In the genomic region with DNA sequence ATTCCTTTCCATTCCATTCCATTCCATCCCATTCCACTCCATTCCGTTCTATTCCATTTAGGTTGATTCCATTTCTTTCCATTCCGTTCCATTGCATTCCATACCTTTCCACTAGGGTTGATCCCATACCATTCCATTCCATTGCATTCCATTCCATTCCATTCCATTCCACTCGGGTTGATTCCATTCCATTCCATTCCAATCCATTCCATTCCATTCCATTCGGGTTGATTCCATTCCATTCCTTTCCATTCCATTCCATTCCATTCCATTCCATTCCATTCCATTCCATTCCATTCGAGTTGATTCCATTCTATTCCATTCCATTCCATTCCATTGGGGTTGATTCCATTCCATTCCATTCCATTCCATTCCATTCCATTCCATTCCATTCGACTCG, we compare ENCODE assay signal across 8 cellular contexts.
DNase-seq lines count a peak whose midpoint lies in the region; ATAC-seq and TF ChIP-seq lines count a peak whose summit lies in the region.
"Not testable (repeated sequence)": the region's sequence is repeated elsewhere in the genome, so short reads cannot be mapped to it uniquely, and the experiment has no call there.

No MANE protein-coding gene starts in this region.

- intact Hi-C loops in left ventricle myocardium superior (cut with micrococcal nuclease), result not testable (repeated sequence)

- H3K4me3 Mint-ChIP-seq in activated T-cell treated with anti-CD3 and anti-CD28 coated beads, Interleukin-2, amount 50 U/mL, for 72 hours; stimulated activated naive B cell treated with anti-CD40 and anti-IgM and Interleukin-4, amounts not matched to agents 10 μg/mL and 1 μg/mL and 100 μg/mL, for 72 hours: not testable (repeated sequence)

- TF ChIP-seq POLR2A in GM18505 (IDR thresholded peaks at IDR 0.05; ENCODE audit: borderline replicate concordance, extremely low read depth, insufficient read depth, insufficient read length), result not testable (repeated sequence)

- not testable (repeated sequence) for DNase-seq in activated T-cell treated with anti-CD3 and anti-CD28 coated beads, Interleukin-2, amount 50 U/mL, for 72 hours; left ventricle myocardium superior; stimulated activated naive B cell treated with anti-CD40 and anti-IgM and Interleukin-4, amounts not matched to agents 10 μg/mL and 1 μg/mL and 100 μg/mL, for 72 hours

- H3K36me3 Mint-ChIP-seq in activated T-cell treated with anti-CD3 and anti-CD28 coated beads, Interleukin-2, amount 50 U/mL, for 72 hours (ENCODE audit: insufficient read depth in 2 of 2), result peaks cover 87 to 88% of the 10 kb centered on the region in 2 donors
- peaks cover 32 to 45% of the 10 kb centered on the region in 2 donors for H3K36me3 Mint-ChIP-seq in stimulated activated naive B cell treated with anti-CD40 and anti-IgM and Interleukin-4, amounts not matched to agents 10 μg/mL and 1 μg/mL and 100 μg/mL, for 72 hours

- not testable (repeated sequence) for H3K27ac Mint-ChIP-seq in activated T-cell treated with anti-CD3 and anti-CD28 coated beads, Interleukin-2, amount 50 U/mL, for 72 hours; stimulated activated naive B cell treated with anti-CD40 and anti-IgM and Interleukin-4, amounts not matched to agents 10 μg/mL and 1 μg/mL and 100 μg/mL, for 72 hours

- peak; percentile 51 for ATAC-seq in GM18505 (IDR thresholded peaks at IDR 0.05; ENCODE audit: unreplicated experiment)
- peak; percentile 44 for ATAC-seq in GM19397 (IDR thresholded peaks at IDR 0.05; ENCODE audit: unreplicated experiment)
- peak; percentile 43 for ATAC-seq in GM21786 (IDR thresholded peaks at IDR 0.05; ENCODE audit: unreplicated experiment)
- peak; percentile 57 for ATAC-seq in HG03025 (IDR thresholded peaks at IDR 0.05; ENCODE audit: low FRiP score, unreplicated experiment)
- ATAC-seq in HG03460 (IDR thresholded peaks at IDR 0.05; ENCODE audit: unreplicated experiment), result peak; percentile 45
- peak; percentile 58 to 59 for ATAC-seq in activated T-cell treated with anti-CD3 and anti-CD28 coated beads, Interleukin-2, amount 50 U/mL, for 72 hours (replicated peaks in 1 of 2)
- peak; percentile 66 for ATAC-seq in left ventricle myocardium superior
- ATAC-seq in stimulated activated naive B cell treated with anti-CD40 and anti-IgM and Interleukin-4, amounts not matched to agents 10 μg/mL and 1 μg/mL and 100 μg/mL, for 72 hours (replicated peaks), result peak; percentile 46 to 56

- H3K4me1 Mint-ChIP-seq in activated T-cell treated with anti-CD3 and anti-CD28 coated beads, Interleukin-2, amount 50 U/mL, for 72 hours (ENCODE audit: low read depth); stimulated activated naive B cell treated with anti-CD40 and anti-IgM and Interleukin-4, amounts not matched to agents 10 μg/mL and 1 μg/mL and 100 μg/mL, for 72 hours: not testable (repeated sequence)

- peaks cover 66 to 79% of the 10 kb centered on the region in 2 donors for H3K9me3 Mint-ChIP-seq in activated T-cell treated with anti-CD3 and anti-CD28 coated beads, Interleukin-2, amount 50 U/mL, for 72 hours
- H3K9me3 Mint-ChIP-seq in stimulated activated naive B cell treated with anti-CD40 and anti-IgM and Interleukin-4, amounts not matched to agents 10 μg/mL and 1 μg/mL and 100 μg/mL, for 72 hours, result peaks cover 62 to 65% of the 10 kb centered on the region in 2 donors

- H3K27me3 Mint-ChIP-seq in activated T-cell treated with anti-CD3 and anti-CD28 coated beads, Interleukin-2, amount 50 U/mL, for 72 hours (ENCODE audit: low read depth); stimulated activated naive B cell treated with anti-CD40 and anti-IgM and Interleukin-4, amounts not matched to agents 10 μg/mL and 1 μg/mL and 100 μg/mL, for 72 hours: not testable (repeated sequence)
